25 cellular contexts compared by ENCODE assay signal in the genomic region with DNA sequence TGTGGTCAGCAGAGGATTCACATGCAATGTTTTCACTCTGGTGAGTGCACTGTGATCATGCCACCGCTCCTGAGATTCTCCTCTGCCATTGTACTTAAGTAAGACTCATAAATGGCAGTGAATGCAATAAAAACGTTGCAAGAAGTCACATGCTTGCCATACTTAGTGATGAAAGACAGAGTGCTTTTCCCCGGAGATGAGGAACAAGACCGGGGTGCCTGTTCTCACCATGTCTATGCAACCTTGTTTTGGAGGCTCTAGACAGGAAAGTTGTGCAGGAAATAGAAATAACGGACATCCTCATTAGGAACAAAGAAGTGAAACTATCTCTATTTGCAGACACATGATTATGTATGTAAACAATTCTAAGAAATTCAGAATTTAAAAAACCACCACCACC.
"Had no signal": no experiment of that assay in that cellular context is flagged by ENCODE, and none has a peak within 500 bp of the region (broad histone marks: within the 10 kb centered on the region; RNA-seq: fewer than 3 reads in every experiment).

No MANE protein-coding gene starts in this region.

- H3K27me3 ChIP-seq: foreskin keratinocyte, ovary, spleen, testis, tibial nerve, upper lobe of left lung had no signal

- H3K4me1 ChIP-seq: esophagus muscularis mucosa, foreskin keratinocyte, gastroesophageal sphincter, heart left ventricle, psoas muscle, sigmoid colon, spleen, testis, tibial nerve, upper lobe of left lung had no signal

- H3K4me2 ChIP-seq: hepatocyte had no signal

- H3K4me3 ChIP-seq: esophagus muscularis mucosa, gastroesophageal sphincter, heart left ventricle, hepatocyte, lung, ovary, psoas muscle, sigmoid colon, spleen, testis, tibial nerve, upper lobe of left lung had no signal

- H3K9me3 ChIP-seq: esophagus muscularis mucosa, gastroesophageal sphincter, heart left ventricle, ovary, psoas muscle, sigmoid colon, testis, upper lobe of left lung had no signal

- H2AFZ ChIP-seq: hepatocyte had no signal

- H3K36me3 ChIP-seq: esophagus muscularis mucosa, gastroesophageal sphincter, heart left ventricle, ovary, sigmoid colon, spleen, tibial nerve, upper lobe of left lung had no signal

- H3K27ac ChIP-seq: esophagus muscularis mucosa, foreskin keratinocyte, gastroesophageal sphincter, heart left ventricle, hepatocyte, ovary, psoas muscle, sigmoid colon, spleen, testis, tibial nerve, upper lobe of left lung had no signal

- ATAC-seq: foreskin keratinocyte; gastroesophageal sphincter; heart left ventricle; left lobe of liver; natural killer cell; psoas muscle; right cardiac atrium; stimulated activated memory B cell treated with anti-CD40 and anti-IgM and Interleukin-4, amounts not matched to agents 10 μg/mL and 1 μg/mL and 100 μg/mL, for 72 hours; stimulated activated naive CD8-positive, alpha-beta T cell treated with anti-CD3 and anti-CD28 coated beads, Interleukin-15, Interleukin-2, amounts not matched to agents 100 U/mL and 50 U/mL, for 24 hours had no signal

- H3K79me2 ChIP-seq: hepatocyte had no signal

- DNase-seq: effector CD8-positive, alpha-beta T cell; endodermal cell; foreskin keratinocyte; heart left ventricle; kidney; natural killer cell; occipital lobe; ovary; posterior cingulate gyrus; psoas muscle; right cardiac atrium; sigmoid colon; spleen; stimulated activated CD4-positive, alpha-beta T cell treated with anti-CD3 and anti-CD28 coated beads, Interleukin-4, amount 100 ng/mL, for 4 hours; stimulated activated naive CD8-positive, alpha-beta T cell treated with anti-CD3 and anti-CD28 coated beads, Interleukin-15, Interleukin-2, amounts not matched to agents 100 U/mL and 50 U/mL, for 24 hours; substantia nigra; testis; upper lobe of left lung had no signal
